In the genomic region with DNA sequence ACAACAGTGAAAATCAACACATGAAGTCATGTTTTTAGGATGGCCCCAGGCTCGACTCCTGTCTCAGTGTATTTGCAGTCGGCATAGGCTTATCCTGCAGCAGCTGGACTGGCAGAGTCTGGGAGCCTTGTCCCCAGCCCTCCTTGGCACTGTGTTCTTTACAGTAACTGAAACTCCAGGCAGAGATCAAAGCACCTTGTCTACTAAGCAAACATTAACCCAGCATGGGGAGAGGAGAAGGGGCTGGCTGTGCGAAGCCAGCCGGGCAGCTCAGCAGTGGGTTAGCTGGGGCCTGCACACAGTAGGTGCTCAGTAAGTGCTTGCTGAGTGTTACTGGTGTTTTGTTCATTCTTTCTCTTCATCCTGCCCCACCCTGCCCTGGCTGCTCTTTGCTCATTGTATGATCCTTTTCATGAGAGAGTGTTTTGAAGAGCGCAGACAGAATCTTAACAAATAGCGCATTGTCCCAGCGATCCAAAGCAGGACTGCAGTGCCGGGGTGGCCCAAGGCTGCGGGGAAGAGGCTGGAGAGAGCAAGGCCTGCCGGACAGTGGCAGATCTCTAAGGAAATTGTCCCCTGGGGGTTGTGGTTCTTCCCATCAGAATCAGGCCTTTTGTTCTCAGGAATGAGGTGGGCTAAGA, we compare ENCODE assay signal across 10 cellular contexts. TPM values are rescaled to one million over a fixed set of nuclear protein-coding genes. Genes with fewer than 3 reads are reported as not detected.
DNase-seq lines count a peak whose midpoint lies in the region; ATAC-seq and TF ChIP-seq lines count a peak whose summit lies in the region.
"Had no signal": no experiment of that assay in that cellular context is flagged by ENCODE, and none has a peak within 500 bp of the region (broad histone marks: within the 10 kb centered on the region; RNA-seq: fewer than 3 reads in every experiment).

No MANE protein-coding gene starts in this region.

- peak overlapping the region; percentile 57 to 65 for H3K9ac ChIP-seq in duodenal mucosa (ENCODE audit: low read depth in 1 of 2, low read length in 2 of 2)

- BruUV-seq in PC-9 (replicated peaks; lab: Mats Ljungman, UMichigan): no TSS peak

- no peak for TF ChIP-seq POLR2A in stomach (IDR thresholded peaks at IDR 0.05)

- no peak for TF ChIP-seq EP300 in stomach (IDR thresholded peaks at IDR 0.05)

- CTCF ChIA-PET in PC-9 (lab: Charles Lee): no interaction called here

- H3K4me1 ChIP-seq in PC-9 (replicated peaks; ENCODE audit: insufficient read depth) (peaks cover 71% of the 10 kb centered on the region), duodenal mucosa (ENCODE audit: control insufficient read depth in 1 of 2, insufficient read depth in 2 of 2, low read length in 2 of 2) (peaks cover 72 to 73% of the 10 kb centered on the region in 2 donors), stomach (peaks cover 40 to 87% (median 76%) of the 10 kb centered on the region in 4 donors)

- peak overlapping the region; percentile 60 for H3K4me2 ChIP-seq in PC-9

- H3K27ac ChIP-seq in PC-9 (peak overlapping the region; percentile 79), duodenal mucosa (ENCODE audit: low read depth, low read length) (peak overlapping the region; percentile 88), stomach (peak overlapping the region; percentile 79 to 95 (median 84))

- H3K27me3 ChIP-seq in PC-9 (ENCODE audit: insufficient read depth, low read depth) (no peaks in the 10 kb centered on the region), duodenal mucosa (ENCODE audit: control insufficient read depth in 1 of 2, insufficient read depth in 2 of 2, low read length in 2 of 2) (no peaks in the 10 kb centered on the region), stomach (no peaks in the 10 kb centered on the region)

- H4K20me1 ChIP-seq in PC-9 (ENCODE audit: insufficient read depth): no peaks in the 10 kb centered on the region

- peak in 1 of 2 experiments; percentile 48 for DNase-seq in PC-9
- DNase-seq in medulla oblongata (ENCODE audit: extremely low spot score): peak; percentile 93
- peak; percentile 65 for DNase-seq in stomach
- no peak for DNase-seq in Kasumi-1 (lab: John Stamatoyannopoulos, UW)
- no peak for DNase-seq in HuH-7 (ENCODE audit: low spot score)
- no peak for DNase-seq in SIG-M5 treated with dmso at 0.1 percent for 504 hours (lab: John Stamatoyannopoulos, UW; ENCODE audit: unreplicated experiment)
- DNase-seq: effector memory CD4-positive, alpha-beta T cell; immature natural killer cell had no signal

- no peak for TF ChIP-seq CTCF in PC-9 (conservative IDR thresholded peaks at IDR 0.05)
- TF ChIP-seq CTCF in stomach (IDR thresholded peaks at IDR 0.05): no peak

- H3K9me3 ChIP-seq in PC-9 (ENCODE audit: insufficient read depth, low read depth): no peaks in the 10 kb centered on the region
- no peaks in the 10 kb centered on the region for H3K9me3 ChIP-seq in duodenal mucosa (ENCODE audit: control insufficient read depth in 1 of 2, low read length in 2 of 2)
- no peaks in the 10 kb centered on the region for H3K9me3 ChIP-seq in stomach

- H3F3A ChIP-seq in PC-9 (ENCODE audit: insufficient read depth, low read depth): peaks cover 59% of the 10 kb centered on the region

- peaks cover 8% of the 10 kb centered on the region; the same call in 1 of the 2 replicates for H3K36me3 ChIP-seq in PC-9 (ENCODE audit: low read depth)
- peaks cover 18 to 58% of the 10 kb centered on the region in 2 donors for H3K36me3 ChIP-seq in duodenal mucosa (ENCODE audit: control insufficient read depth in 1 of 2, insufficient read depth in 2 of 2, low read length in 2 of 2)
- H3K36me3 ChIP-seq in stomach: peaks cover 31 to 92% (median 77%) of the 10 kb centered on the region in 4 donors

- no peak overlapping the region for H3K4me3 ChIP-seq in PC-9
- H3K4me3 ChIP-seq in duodenal mucosa (ENCODE audit: low read depth in 1 of 2, low read length in 2 of 2): peak overlapping the region; percentile 36 to 40
- no peak overlapping the region for H3K4me3 ChIP-seq in stomach

- no peak overlapping the region for H2AFZ ChIP-seq in PC-9

- ATAC-seq in HG02885 (IDR thresholded peaks at IDR 0.05; ENCODE audit: poor library complexity, unreplicated experiment): no peak

- H3K79me2 ChIP-seq in PC-9 (ENCODE audit: low read depth): peaks cover 49% of the 10 kb centered on the region

- intact Hi-C loops in PC-9 (cut with micrococcal nuclease; ENCODE audit: unreplicated experiment) (no loop called here), stomach (cut with DNase I; ENCODE audit: low total_unique reads) (no loop called here)

- H3K9me2 ChIP-seq in PC-9 (ENCODE audit: insufficient read depth): no peaks in the 10 kb centered on the region

- WGBS in stomach, 5 donors: 41 to 58% (median 44%) methylated on average over 10 of the region's 10 CpGs

- POLR2A ChIA-PET in PC-9 (lab: Charles Lee; ENCODE audit: unreplicated experiment): interaction anchor here (0.6 to 1.0 kb wide), 3 partner anchors 8 to 23 kb away, joined by 3 read pairs; partner anchors contain the start of gene ITGB4

RNA-seq across cellular contexts. Expression of gene ITGB4, which starts 23.5 kb away (rescaled TPM):
- total RNA-seq in PC-9 (2021): 448 and 461 TPM in 2 replicates
- total RNA-seq in stomach: 100 to 1,000 TPM in 4 of 5 donors, 10 to 100 TPM in 1; 66.8 to 137 (median 132) TPM
- 10 to 100 TPM; 33.6 to 66.1 (median 60.3) TPM for polyA plus RNA-seq in stomach

RNA-seq across cellular contexts. Expression of gene SAP30BP, which starts 30.6 kb away (rescaled TPM):
- total RNA-seq in PC-9 (2021) (79.5 and 80.3 TPM in 2 replicates), stomach (100 to 1,000 TPM in 2 of 5 donors, 10 to 100 TPM in 3; 24.6 to 154 (median 72.9) TPM)
- polyA plus RNA-seq in stomach: 10 to 100 TPM; 59.0 to 82.5 (median 72.8) TPM

RNA-seq across cellular contexts. Expression of gene RECQL5, which starts 30.8 kb away (rescaled TPM):
- total RNA-seq in PC-9 (2021): 41.0 and 44.2 TPM in 2 replicates
- total RNA-seq in stomach: 100 to 1,000 TPM in 2 of 5 donors, 10 to 100 TPM in 3; 21.4 to 229 (median 46.7) TPM
- polyA plus RNA-seq in stomach: 10 to 100 TPM; 29.6 to 61.4 (median 50.8) TPM

Comparison
In these comparisons a context has a peak if more than half of its experiments do, and no peak if none do; other contexts are left out.
1. DNase-seq: peak in medulla oblongata (single experiment) and stomach (single experiment); none in Kasumi-1 (0 of 2), HuH-7 (single experiment) and SIG-M5 treated with dmso at 0.1 percent for 504 hours (single experiment).
2. H3K4me3 ChIP-seq: peak in duodenal mucosa (2 of 2); none in PC-9 (single experiment) and stomach (0 of 4).
3. Peak in every context shown above with its lines, with median percentiles within 50 percentile points of each other: H3K27ac ChIP-seq.